In the genomic region with DNA sequence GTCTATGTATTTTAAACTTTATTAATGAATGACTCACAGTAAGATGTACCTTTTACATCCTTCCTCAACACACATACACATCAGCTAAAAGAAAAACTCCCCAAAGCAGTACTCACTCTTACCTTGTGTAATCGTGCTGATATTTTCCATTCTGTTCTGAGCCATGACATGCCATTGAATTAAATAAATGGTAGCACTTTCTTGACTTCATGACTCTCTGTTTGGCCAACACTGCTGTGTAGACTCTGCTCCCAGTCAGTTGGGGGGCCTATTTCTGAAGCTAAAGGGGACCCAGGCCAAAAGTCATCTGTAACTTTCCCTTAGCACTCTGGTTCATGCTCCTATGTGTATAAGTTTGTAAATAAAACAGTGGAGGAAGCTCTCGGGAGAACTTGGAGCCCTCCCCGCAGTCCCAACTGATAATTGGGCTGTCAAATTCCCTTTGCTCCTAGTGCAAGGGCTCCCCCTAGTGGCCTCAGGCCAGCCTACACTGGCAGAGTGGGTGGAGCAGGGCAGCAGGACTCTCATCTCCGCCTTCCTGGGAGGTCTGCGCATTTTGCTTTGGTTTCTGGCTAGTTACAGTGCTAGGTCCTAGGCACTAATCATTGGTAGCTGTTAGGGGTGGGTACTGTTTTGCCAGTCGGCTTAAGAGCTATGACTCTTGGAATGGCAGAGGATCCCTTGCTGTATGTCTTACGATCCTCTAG, we compare ENCODE assay signal across 9 cellular contexts. TPM values are rescaled to one million over a fixed set of nuclear protein-coding genes. Genes with fewer than 3 reads are reported as not detected.
DNase-seq lines count a peak whose midpoint lies in the region; ATAC-seq and TF ChIP-seq lines count a peak whose summit lies in the region.
"Had no signal": no experiment of that assay in that cellular context is flagged by ENCODE, and none has a peak within 500 bp of the region (broad histone marks: within the 10 kb centered on the region; RNA-seq: fewer than 3 reads in every experiment).

No MANE protein-coding gene starts in this region.

- no peaks in the 10 kb centered on the region for H3K36me3 Mint-ChIP-seq in CD14-positive monocyte

- H3K9me3 Mint-ChIP-seq in CD14-positive monocyte: no peaks in the 10 kb centered on the region

- H3K27ac Mint-ChIP-seq in CD14-positive monocyte: no peak overlapping the region

- H3K27me3 Mint-ChIP-seq in CD14-positive monocyte (ENCODE audit: low read depth in 3 of 3): peaks cover 0 to 6% (median 2%) of the 10 kb centered on the region in 3 donors

- DNase-seq in CD14-positive monocyte (ENCODE audit: low spot score): peak; percentile 57
- DNase-seq in GM19238 (ENCODE audit: insufficient read length, low spot score): peak; percentile 47
- DNase-seq in NCI-H510A (lab: John Stamatoyannopoulos, UW): peak; percentile 64
- DNase-seq in activated CD4-positive, alpha-beta T cell treated with anti-CD3 and anti-CD28 coated beads, Interleukin-2, amount 50 U/mL, for 24 hours (ENCODE audit: low read depth in 1 of 2, low spot score in 1 of 2): peak; percentile 26 to 67
- DNase-seq in ecto neural progenitor cell (ENCODE audit: low spot score): peak; percentile 91
- DNase-seq in lung microvascular endothelial cell (ENCODE audit: low read depth in 2 of 2): peak; percentile 70 to 79
- DNase-seq in stimulated activated CD8-positive, alpha-beta memory T cell treated with anti-CD3 and anti-CD28 coated beads, Interleukin-15, amount 100 ng/mL, for 48 hours (ENCODE audit: low read depth in 2 of 2): peak; percentile 52 to 58

- H3K4me1 Mint-ChIP-seq in CD14-positive monocyte: no peaks in the 10 kb centered on the region

- peak; percentile 83 for ATAC-seq in HG03354 (IDR thresholded peaks at IDR 0.05; ENCODE audit: poor library complexity, severe bottlenecking, unreplicated experiment)

- no peak overlapping the region for H3K4me3 Mint-ChIP-seq in CD14-positive monocyte

- intact Hi-C loops in CD14-positive monocyte (cut with micrococcal nuclease): no loop called here

- TF ChIP-seq CTCF in CD14-positive monocyte (IDR thresholded peaks at IDR 0.05): peak; percentile 96

RNA-seq across cellular contexts. Expression of gene FYB2, which starts 1.7 kb away (rescaled TPM):
- not detected for polyA plus RNA-seq in CD14-positive monocyte
- not detected in 2 replicates for total RNA-seq in lung microvascular endothelial cell
- total RNA-seq: T-helper 1 cell treated with Interleukin-12 subunit alpha and Interleukin-12 subunit beta and Interleukin-4 antibody, amounts not matched to agents 30 ng/mL and 1 ng/mL, for 36 hours had no signal

RNA-seq across cellular contexts. Expression of gene C8A, which starts 33.7 kb away (rescaled TPM):
- polyA plus RNA-seq in CD14-positive monocyte: not detected
- not detected in 2 replicates for total RNA-seq in lung microvascular endothelial cell
- total RNA-seq: T-helper 1 cell treated with Interleukin-12 subunit alpha and Interleukin-12 subunit beta and Interleukin-4 antibody, amounts not matched to agents 30 ng/mL and 1 ng/mL, for 36 hours had no signal

Comparison
In these comparisons a context has a peak if more than half of its experiments do, and no peak if none do; other contexts are left out.
1. Peak in every context shown above with its lines: DNase-seq and ATAC-seq.